ENCODE assay signal across 1 cellular context in the genomic region with DNA sequence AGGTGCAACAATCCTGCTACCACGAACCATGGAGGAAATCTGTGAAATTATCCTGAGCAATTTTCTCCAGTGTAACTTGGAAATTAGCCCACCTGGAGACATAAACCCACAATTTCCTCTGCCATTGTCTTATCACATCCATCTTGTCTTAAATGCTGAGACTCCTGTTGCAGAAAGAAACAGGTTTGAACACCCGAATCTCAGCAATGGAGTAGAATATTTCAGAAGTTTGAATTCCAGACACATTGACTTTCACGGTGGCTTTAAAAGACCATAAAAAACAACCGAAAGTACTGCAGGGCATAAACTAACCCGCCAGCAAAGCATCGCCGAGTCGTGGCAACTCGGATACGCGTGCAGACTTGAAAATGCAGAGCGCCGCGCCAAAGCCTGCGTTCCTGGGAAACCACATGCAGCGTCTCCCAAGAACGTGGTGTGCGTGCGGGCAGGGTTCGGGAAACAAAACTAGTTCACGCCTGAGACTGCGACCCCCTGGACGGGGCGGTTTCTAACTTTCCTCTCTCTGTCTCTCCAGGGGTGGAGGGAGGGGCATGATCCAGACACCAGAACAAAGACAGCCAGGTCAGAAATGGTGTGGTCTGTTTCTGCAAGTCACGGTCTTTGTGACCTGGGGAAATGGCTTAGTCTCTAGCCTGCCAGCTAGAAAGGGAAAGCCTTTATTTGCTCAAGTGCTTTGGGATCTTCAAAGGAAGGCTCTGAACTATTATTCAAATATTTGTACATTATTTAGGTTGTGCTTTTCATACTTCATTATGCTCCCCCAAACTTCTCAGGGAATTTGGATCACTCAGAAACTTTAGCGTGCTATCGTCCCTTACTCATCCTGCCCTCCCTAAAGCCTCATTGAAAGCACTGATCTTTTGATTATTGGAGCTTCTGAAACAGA.
TF ChIP-seq lines count a peak whose summit lies in the region.

No MANE protein-coding gene starts in this region.

TF ChIP-seq in HepG2, 621 proteins besides CTCF, POLR2A, EP300 and RAD21 (continued from another document and continues in another):
- TF ChIP-seq, protein P1, sequence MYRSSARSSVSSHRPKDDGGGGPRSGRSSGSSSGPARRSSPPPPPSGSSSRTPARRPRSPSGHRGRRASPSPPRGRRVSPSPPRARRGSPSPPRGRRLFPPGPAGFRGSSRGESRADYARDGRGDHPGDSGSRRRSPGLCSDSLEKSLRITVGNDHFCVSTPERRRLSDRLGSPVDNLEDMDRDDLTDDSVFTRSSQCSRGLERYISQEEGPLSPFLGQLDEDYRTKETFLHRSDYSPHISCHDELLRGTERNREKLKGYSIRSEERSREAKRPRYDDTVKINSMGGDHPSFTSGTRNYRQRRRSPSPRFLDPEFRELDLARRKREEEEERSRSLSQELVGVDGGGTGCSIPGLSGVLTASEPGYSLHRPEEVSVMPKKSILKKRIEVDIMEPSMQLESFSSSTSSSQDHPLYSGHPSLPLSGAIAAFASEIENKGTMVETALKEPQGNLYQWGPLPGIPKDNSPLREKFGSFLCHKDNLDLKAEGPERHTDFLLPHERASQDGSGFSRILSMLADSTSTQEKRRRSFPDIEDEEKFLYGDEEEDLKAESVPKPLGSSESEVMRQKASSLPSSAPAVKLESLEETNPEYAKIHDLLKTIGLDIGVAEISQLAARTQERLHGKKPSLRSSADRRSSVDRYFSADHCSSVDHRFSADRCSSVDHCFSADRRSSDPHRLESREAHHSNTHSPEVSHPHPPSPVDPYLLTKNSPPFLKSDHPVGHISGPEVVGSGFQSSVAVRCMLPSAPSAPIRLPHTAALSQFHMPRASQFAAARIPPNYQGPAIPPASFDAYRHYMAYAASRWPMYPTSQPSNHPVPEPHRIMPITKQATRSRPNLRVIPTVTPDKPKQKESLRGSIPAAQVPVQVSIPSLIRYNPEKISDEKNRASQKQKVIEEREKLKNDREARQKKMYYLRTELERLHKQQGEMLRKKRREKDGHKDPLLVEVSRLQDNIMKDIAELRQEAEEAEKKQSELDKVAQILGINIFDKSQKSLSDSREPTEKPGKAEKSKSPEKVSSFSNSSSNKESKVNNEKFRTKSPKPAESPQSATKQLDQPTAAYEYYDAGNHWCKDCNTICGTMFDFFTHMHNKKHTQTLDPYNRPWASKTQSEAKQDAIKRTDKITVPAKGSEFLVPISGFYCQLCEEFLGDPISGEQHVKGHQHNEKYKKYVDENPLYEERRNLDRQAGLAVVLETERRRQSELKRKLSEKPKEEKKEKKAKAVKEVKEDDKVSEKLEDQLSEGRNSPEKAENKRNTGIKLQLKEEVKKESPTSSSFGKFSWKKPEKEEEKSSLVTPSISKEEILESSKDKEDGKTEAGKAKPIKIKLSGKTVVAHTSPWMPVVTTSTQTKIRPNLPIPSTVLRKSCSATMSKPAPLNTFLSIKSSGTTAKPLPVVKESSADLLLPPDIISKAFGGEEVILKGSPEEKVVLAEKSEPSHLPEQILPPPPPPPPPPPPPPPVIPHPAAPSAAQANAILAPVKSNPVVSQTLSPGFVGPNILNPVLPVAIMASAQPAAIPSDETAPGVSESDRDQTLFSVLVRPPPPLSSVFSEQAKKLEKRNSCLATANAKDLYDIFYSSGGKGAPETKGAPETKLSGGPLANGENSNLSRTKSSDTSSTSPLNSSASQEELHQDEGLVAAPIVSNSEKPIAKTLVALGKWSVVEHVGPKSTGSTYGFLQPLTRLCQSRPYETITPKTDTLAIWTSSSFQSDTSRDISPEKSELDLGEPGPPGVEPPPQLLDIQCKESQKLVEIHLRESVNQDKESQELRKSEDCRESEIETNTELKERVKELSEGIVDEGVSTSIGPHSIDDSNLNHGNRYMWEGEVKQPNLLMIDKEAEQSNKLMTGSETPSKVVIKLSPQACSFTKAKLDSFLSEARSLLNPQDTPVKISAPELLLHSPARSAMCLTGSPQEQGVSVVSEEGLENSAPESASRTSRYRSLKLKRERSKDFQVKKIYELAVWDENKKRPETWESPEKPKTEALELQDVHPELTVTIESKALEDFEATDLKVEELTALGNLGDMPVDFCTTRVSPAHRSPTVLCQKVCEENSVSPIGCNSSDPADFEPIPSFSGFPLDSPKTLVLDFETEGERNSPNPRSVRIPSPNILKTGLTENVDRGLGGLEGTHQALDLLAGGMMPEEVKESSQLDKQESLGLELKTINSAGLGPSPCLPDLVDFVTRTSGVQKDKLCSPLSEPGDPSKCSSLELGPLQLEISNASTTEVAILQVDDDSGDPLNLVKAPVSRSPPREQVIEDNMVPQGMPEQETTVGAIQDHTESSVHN (CRISPR knock-in tag; IDR thresholded peaks at IDR 0.05): no peak
- TF ChIP-seq, protein P2, sequence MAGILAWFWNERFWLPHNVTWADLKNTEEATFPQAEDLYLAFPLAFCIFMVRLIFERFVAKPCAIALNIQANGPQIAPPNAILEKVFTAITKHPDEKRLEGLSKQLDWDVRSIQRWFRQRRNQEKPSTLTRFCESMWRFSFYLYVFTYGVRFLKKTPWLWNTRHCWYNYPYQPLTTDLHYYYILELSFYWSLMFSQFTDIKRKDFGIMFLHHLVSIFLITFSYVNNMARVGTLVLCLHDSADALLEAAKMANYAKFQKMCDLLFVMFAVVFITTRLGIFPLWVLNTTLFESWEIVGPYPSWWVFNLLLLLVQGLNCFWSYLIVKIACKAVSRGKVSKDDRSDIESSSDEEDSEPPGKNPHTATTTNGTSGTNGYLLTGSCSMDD (CRISPR knock-in tag; IDR thresholded peaks at IDR 0.05): no peak
- TF ChIP-seq NFKBIZ (CRISPR knock-in tag; IDR thresholded peaks at IDR 0.05): no peak
- TF ChIP-seq, protein P3, sequence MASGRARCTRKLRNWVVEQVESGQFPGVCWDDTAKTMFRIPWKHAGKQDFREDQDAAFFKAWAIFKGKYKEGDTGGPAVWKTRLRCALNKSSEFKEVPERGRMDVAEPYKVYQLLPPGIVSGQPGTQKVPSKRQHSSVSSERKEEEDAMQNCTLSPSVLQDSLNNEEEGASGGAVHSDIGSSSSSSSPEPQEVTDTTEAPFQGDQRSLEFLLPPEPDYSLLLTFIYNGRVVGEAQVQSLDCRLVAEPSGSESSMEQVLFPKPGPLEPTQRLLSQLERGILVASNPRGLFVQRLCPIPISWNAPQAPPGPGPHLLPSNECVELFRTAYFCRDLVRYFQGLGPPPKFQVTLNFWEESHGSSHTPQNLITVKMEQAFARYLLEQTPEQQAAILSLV (CRISPR knock-in tag; IDR thresholded peaks at IDR 0.05; ENCODE audit: borderline replicate concordance): no peak
- no peak for TF ChIP-seq RARG (CRISPR knock-in tag; IDR thresholded peaks at IDR 0.05; ENCODE audit: low read depth)
- no peak for TF ChIP-seq ZNF446 (CRISPR knock-in tag; IDR thresholded peaks at IDR 0.05)
- no peak for TF ChIP-seq ZMAT3 (CRISPR knock-in tag; conservative IDR thresholded peaks at IDR 0.05)
- TF ChIP-seq BORCS8-MEF2B (CRISPR knock-in tag; IDR thresholded peaks at IDR 0.05): peak; percentile 51; the same call in 1 of the 2 replicates
- TF ChIP-seq, protein P4, sequence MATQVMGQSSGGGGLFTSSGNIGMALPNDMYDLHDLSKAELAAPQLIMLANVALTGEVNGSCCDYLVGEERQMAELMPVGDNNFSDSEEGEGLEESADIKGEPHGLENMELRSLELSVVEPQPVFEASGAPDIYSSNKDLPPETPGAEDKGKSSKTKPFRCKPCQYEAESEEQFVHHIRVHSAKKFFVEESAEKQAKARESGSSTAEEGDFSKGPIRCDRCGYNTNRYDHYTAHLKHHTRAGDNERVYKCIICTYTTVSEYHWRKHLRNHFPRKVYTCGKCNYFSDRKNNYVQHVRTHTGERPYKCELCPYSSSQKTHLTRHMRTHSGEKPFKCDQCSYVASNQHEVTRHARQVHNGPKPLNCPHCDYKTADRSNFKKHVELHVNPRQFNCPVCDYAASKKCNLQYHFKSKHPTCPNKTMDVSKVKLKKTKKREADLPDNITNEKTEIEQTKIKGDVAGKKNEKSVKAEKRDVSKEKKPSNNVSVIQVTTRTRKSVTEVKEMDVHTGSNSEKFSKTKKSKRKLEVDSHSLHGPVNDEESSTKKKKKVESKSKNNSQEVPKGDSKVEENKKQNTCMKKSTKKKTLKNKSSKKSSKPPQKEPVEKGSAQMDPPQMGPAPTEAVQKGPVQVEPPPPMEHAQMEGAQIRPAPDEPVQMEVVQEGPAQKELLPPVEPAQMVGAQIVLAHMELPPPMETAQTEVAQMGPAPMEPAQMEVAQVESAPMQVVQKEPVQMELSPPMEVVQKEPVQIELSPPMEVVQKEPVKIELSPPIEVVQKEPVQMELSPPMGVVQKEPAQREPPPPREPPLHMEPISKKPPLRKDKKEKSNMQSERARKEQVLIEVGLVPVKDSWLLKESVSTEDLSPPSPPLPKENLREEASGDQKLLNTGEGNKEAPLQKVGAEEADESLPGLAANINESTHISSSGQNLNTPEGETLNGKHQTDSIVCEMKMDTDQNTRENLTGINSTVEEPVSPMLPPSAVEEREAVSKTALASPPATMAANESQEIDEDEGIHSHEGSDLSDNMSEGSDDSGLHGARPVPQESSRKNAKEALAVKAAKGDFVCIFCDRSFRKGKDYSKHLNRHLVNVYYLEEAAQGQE (IDR thresholded peaks at IDR 0.05; ENCODE audit: borderline replicate concordance in 1 of 2, low read depth in 1 of 2, low read length in 2 of 2): no peak
- TF ChIP-seq ZNF761 (CRISPR knock-in tag; conservative IDR thresholded peaks at IDR 0.05): no peak
- no peak for TF ChIP-seq KDM6A (CRISPR knock-in tag; IDR thresholded peaks at IDR 0.05; ENCODE audit: low read depth)
- TF ChIP-seq ZNF891 (CRISPR knock-in tag; IDR thresholded peaks at IDR 0.05): no peak
- TF ChIP-seq YEATS4 (CRISPR knock-in tag; IDR thresholded peaks at IDR 0.05; ENCODE audit: borderline replicate concordance): no peak
- TF ChIP-seq ZNF143 (CRISPR knock-in tag; IDR thresholded peaks at IDR 0.05): no peak
- TF ChIP-seq ZNF207 (IDR thresholded peaks at IDR 0.05; ENCODE audit: borderline replicate concordance): no peak
- TF ChIP-seq, protein P5, sequence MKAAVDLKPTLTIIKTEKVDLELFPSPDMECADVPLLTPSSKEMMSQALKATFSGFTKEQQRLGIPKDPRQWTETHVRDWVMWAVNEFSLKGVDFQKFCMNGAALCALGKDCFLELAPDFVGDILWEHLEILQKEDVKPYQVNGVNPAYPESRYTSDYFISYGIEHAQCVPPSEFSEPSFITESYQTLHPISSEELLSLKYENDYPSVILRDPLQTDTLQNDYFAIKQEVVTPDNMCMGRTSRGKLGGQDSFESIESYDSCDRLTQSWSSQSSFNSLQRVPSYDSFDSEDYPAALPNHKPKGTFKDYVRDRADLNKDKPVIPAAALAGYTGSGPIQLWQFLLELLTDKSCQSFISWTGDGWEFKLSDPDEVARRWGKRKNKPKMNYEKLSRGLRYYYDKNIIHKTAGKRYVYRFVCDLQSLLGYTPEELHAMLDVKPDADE (CRISPR knock-in tag; IDR thresholded peaks at IDR 0.05): no peak
- peak; percentile 38; the same call in 1 of the 2 replicates for TF ChIP-seq SALL1 (CRISPR knock-in tag; IDR thresholded peaks at IDR 0.05)
- TF ChIP-seq ZNF24 (IDR thresholded peaks at IDR 0.05): no peak
- TF ChIP-seq FOSL2 (CRISPR knock-in tag; IDR thresholded peaks at IDR 0.05): no peak
- TF ChIP-seq ZNF678 (CRISPR knock-in tag; IDR thresholded peaks at IDR 0.05): no peak
- TF ChIP-seq RNF2 (conservative IDR thresholded peaks at IDR 0.05; ENCODE audit: low read depth): 0 out of 2 replicates have a peak, but pooled peaks have one; percentile 31
- TF ChIP-seq KDM5B (CRISPR knock-in tag; IDR thresholded peaks at IDR 0.05; ENCODE audit: borderline replicate concordance): peak; percentile 23; the same call in 1 of the 2 replicates
- no peak for TF ChIP-seq DNMT1 (CRISPR knock-in tag; IDR thresholded peaks at IDR 0.05)
- no peak for TF ChIP-seq PAX8 (CRISPR knock-in tag; IDR thresholded peaks at IDR 0.05; ENCODE audit: borderline replicate concordance)
- TF ChIP-seq FIP1L1 (IDR thresholded peaks at IDR 0.05; ENCODE audit: borderline replicate concordance, insufficient read depth, low read depth, low read length): no peak
- TF ChIP-seq, protein P6, sequence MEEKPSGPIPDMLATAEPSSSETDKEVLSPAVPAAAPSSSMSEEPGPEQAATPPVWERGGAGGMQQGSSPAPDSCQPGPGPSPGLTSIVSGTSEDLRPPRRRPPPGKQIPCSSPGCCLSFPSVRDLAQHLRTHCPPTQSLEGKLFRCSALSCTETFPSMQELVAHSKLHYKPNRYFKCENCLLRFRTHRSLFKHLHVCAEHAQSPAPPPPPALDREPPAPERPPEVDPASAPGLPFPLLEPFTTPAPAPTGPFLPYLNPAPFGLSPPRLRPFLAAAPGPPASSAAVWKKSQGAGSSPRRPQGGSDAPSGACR (CRISPR knock-in tag; IDR thresholded peaks at IDR 0.05): no peak
- TF ChIP-seq HDAC2 (CRISPR knock-in tag; IDR thresholded peaks at IDR 0.05): peak; percentile 43; the same call in 1 of the 2 replicates
- no peak for TF ChIP-seq ZNF619 (CRISPR knock-in tag; IDR thresholded peaks at IDR 0.05)
- no peak for TF ChIP-seq SIN3B (IDR thresholded peaks at IDR 0.05; ENCODE audit: low read length)
- no peak for TF ChIP-seq ZSCAN29 (CRISPR knock-in tag; conservative IDR thresholded peaks at IDR 0.05)
- no peak for TF ChIP-seq ZNF878 (CRISPR knock-in tag; IDR thresholded peaks at IDR 0.05)
- no peak for TF ChIP-seq HNRNPL (IDR thresholded peaks at IDR 0.05; ENCODE audit: low read depth, low read length)
- TF ChIP-seq ZNF251 (CRISPR knock-in tag; IDR thresholded peaks at IDR 0.05): no peak
- TF ChIP-seq, protein P7, sequence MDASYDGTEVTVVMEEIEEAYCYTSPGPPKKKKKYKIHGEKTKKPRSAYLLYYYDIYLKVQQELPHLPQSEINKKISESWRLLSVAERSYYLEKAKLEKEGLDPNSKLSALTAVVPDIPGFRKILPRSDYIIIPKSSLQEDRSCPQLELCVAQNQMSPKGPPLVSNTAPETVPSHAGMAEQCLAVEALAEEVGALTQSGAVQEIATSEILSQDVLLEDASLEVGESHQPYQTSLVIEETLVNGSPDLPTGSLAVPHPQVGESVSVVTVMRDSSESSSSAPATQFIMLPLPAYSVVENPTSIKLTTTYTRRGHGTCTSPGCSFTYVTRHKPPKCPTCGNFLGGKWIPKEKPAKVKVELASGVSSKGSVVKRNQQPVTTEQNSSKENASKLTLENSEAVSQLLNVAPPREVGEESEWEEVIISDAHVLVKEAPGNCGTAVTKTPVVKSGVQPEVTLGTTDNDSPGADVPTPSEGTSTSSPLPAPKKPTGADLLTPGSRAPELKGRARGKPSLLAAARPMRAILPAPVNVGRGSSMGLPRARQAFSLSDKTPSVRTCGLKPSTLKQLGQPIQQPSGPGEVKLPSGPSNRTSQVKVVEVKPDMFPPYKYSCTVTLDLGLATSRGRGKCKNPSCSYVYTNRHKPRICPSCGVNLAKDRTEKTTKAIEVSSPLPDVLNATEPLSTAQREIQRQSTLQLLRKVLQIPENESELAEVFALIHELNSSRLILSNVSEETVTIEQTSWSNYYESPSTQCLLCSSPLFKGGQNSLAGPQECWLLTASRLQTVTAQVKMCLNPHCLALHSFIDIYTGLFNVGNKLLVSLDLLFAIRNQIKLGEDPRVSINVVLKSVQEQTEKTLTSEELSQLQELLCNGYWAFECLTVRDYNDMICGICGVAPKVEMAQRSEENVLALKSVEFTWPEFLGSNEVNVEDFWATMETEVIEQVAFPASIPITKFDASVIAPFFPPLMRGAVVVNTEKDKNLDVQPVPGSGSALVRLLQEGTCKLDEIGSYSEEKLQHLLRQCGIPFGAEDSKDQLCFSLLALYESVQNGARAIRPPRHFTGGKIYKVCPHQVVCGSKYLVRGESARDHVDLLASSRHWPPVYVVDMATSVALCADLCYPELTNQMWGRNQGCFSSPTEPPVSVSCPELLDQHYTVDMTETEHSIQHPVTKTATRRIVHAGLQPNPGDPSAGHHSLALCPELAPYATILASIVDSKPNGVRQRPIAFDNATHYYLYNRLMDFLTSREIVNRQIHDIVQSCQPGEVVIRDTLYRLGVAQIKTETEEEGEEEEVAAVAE (CRISPR knock-in tag; IDR thresholded peaks at IDR 0.05; ENCODE audit: borderline replicate concordance): no peak
